Comparison of ENCODE assay signal across 8 cellular contexts in the genomic region with DNA sequence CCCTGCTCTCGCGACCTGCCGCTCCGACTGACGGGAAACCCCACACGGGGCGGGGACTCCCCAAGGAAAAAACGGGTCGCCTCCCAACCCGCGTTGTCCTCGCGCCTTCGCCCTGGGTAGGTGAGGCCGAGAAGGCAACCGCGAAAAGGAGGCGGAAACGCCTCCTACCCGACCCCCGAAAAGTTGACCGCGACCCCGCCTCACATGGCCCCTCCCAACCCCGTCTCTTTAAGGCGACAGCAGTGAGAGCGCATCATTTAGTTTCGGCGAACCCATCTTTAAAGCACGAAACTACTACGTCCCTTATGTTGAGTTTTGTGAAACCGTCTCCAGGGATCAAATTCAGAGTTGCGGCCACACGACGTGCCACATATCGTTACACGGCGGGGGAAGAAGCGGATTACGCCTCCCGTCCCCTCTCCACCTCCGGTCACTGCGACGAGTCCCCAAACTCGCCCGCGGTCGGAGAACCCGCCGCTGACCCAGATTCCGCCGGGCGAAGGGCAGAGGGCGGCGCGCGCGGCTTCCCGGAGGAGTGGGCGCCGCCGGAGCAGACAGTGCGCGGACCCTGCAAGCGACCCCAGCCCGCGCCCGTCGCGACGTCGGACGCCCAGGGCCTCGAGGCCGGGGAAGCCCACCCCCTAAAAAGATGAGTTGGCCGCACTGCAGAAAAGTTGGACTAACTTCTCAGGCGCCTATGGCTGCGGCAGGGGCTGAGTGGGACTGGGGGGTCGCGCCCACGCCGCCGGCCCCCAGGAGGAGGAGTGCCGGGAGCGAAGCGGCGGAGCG. TPM values are rescaled to one million over a fixed set of nuclear protein-coding genes. Genes with fewer than 3 reads are reported as not detected.
DNase-seq lines count a peak whose midpoint lies in the region; ATAC-seq, FAIRE-seq and TF ChIP-seq lines count a peak whose summit lies in the region.

No MANE protein-coding gene starts in this region.

- dilution Hi-C loops in endothelial cell of umbilical vein (cut with MboI; ENCODE audit: extremely low pct_ligation_motif_present, low sequenced_read_pairs), result no loop called here

- no peaks in the 10 kb centered on the region for H4K20me1 ChIP-seq in endothelial cell of umbilical vein (replicated peaks; ENCODE audit: control insufficient read depth, extremely low read depth, insufficient read depth, low read length)

- ATAC-seq in HG03342 (IDR thresholded peaks at IDR 0.05; ENCODE audit: unreplicated experiment) (peak; percentile 43), mucosa of descending colon (peak; percentile 57)

- TF ChIP-seq POLR2A in GM18951 (IDR thresholded peaks at IDR 0.05; ENCODE audit: extremely low read depth, insufficient read depth, insufficient read length) (peak; percentile 88), endothelial cell of umbilical vein (IDR thresholded peaks at IDR 0.05; ENCODE audit: low read depth, low read length) (no peak)

- H2AFZ ChIP-seq in endothelial cell of umbilical vein (ENCODE audit: low read depth, low read length), result peak overlapping the region; percentile 84

- in situ Hi-C loops in GM18951 (cut with MboI; ENCODE audit: low sequenced_read_pairs, unreplicated experiment), result no loop called here

- TF ChIP-seq CTCF in endothelial cell of umbilical vein (IDR thresholded peaks at IDR 0.05; ENCODE audit: extremely low read depth in 1 of 2, insufficient read depth in 1 of 2, low read depth in 1 of 2, low read length in 2 of 2) (no peak), mucosa of descending colon (IDR thresholded peaks at IDR 0.05) (no peak)

- intact Hi-C loops in endothelial cell of umbilical vein (cut with micrococcal nuclease) (loop anchor here (5.0 to 10.0 kb wide), 2 partner anchors 132 to 960 kb away; partner anchors contain the start of genes PIP5K1A and VPS72), mucosa of descending colon (cut with DNase I, micrococcal nuclease) (no loop called here)

- H3K4me3 ChIP-seq in endothelial cell of umbilical vein (replicated peaks in 1 of 3; ENCODE audit: insufficient read depth in 1 of 3, low read depth in 1 of 3, low read length in 3 of 3), result peak overlapping the region; percentile 72 to 95 (median 86)
- H3K4me3 ChIP-seq in mucosa of descending colon, result peak overlapping the region; percentile 65

- peaks cover 40% of the 10 kb centered on the region for H3K79me2 ChIP-seq in endothelial cell of umbilical vein (ENCODE audit: control insufficient read depth, insufficient read depth, low read length)

- H3K27ac ChIP-seq in endothelial cell of umbilical vein (ENCODE audit: insufficient read depth, low read depth, low read length), result peak overlapping the region; percentile 61

- peak; percentile 72 for FAIRE-seq in endothelial cell of umbilical vein (lab: Jason Lieb, UNC)

- CTCF ChIA-PET in endothelial cell of umbilical vein (lab: Charles Lee), result interaction anchor here (1.1 to 1.8 kb wide), 4 partner anchors 21 to 48 kb away, joined by 3 to 6 read pairs (median 4); no protein-coding TSS in a partner anchor

- peak; percentile 82 to 83 for DNase-seq in AML-193 (lab: John Stamatoyannopoulos, UW)
- peak; percentile 79 for DNase-seq in NOMO-1 treated with dmso at 0.1 percent for 144 hours (lab: John Stamatoyannopoulos, UW; ENCODE audit: unreplicated experiment)
- peak; percentile 71 for DNase-seq in activated CD8-positive, alpha-beta memory T cell treated with anti-CD3 and anti-CD28 coated beads, Interleukin-2, amount 50 U/mL, for 1 hour (ENCODE audit: extremely low read depth)
- DNase-seq in endothelial cell of umbilical vein (ENCODE audit: low read depth, low spot score), result no peak
- DNase-seq in mucosa of descending colon, result peak; percentile 79 to 92 (median 83)
- peak; percentile 86 for DNase-seq in stimulated activated CD8-positive, alpha-beta memory T cell treated with anti-CD3 and anti-CD28 coated beads, Interleukin-4, amount 100 ng/mL, for 24 hours (ENCODE audit: low read depth)

- POLR2A ChIA-PET in endothelial cell of umbilical vein (lab: Charles Lee), result no interaction called here

- H3K36me3 ChIP-seq in endothelial cell of umbilical vein (ENCODE audit: control insufficient read depth in 2 of 2, extremely low read depth in 1 of 2, insufficient read depth in 2 of 2, low read length in 2 of 2) (no peaks in the 10 kb centered on the region), mucosa of descending colon (ENCODE audit: low read depth) (no peaks in the 10 kb centered on the region)

- H3K27me3 ChIP-seq in endothelial cell of umbilical vein (ENCODE audit: control insufficient read depth in 2 of 2, insufficient read depth in 2 of 2, low read length in 2 of 2), result no peaks in the 10 kb centered on the region

- H3K4me2 ChIP-seq in endothelial cell of umbilical vein (ENCODE audit: insufficient read depth, low read length), result peak overlapping the region; percentile 96

- peak overlapping the region; percentile 91 for H3K9ac ChIP-seq in endothelial cell of umbilical vein (replicated peaks; ENCODE audit: extremely low read depth, insufficient read depth, low read length)

- TSS peak; percentile 75 for BruUV-seq in endothelial cell of umbilical vein (replicated peaks; lab: Mats Ljungman, UMichigan)

- H3K4me1 ChIP-seq in endothelial cell of umbilical vein (ENCODE audit: control insufficient read depth, extremely low read depth, insufficient read depth, low read length) (peaks cover 11% of the 10 kb centered on the region), mucosa of descending colon (ENCODE audit: low read depth) (peaks cover 14% of the 10 kb centered on the region)

- H3K9me3 ChIP-seq in endothelial cell of umbilical vein (replicated peaks; ENCODE audit: control insufficient read depth, insufficient read depth, low read length), result no peaks in the 10 kb centered on the region
- H3K9me3 ChIP-seq in mucosa of descending colon, result no peaks in the 10 kb centered on the region

- H3K9me1 ChIP-seq in endothelial cell of umbilical vein (replicated peaks; ENCODE audit: control insufficient read depth, extremely low read depth, insufficient read depth, low read length), result no peaks in the 10 kb centered on the region

TF ChIP-seq in endothelial cell of umbilical vein, 7 proteins besides CTCF, POLR2A, EP300 and RAD21 (continues in another document):
- peak; percentile 33 for TF ChIP-seq POLR2AphosphoS5 (IDR thresholded peaks at IDR 0.05; ENCODE audit: insufficient read depth, low read depth, low read length)

RNA-seq across cellular contexts. Expression of gene ANP32E, which starts 1.1 kb away (rescaled TPM):
- total RNA-seq in endothelial cell of umbilical vein, result 53.4 and 57.9 TPM in 2 replicates
- polyA plus RNA-seq in endothelial cell of umbilical vein, result 3.9 and 6.8 TPM in 2 replicates
- 10.6 and 11.9 TPM in 2 replicates for polyA plus RNA-seq in endothelial cell of umbilical vein (2011; cell fraction: cytosol; rRNA removed)
- 3.5 and 7.1 TPM in 2 replicates for polyA plus RNA-seq in endothelial cell of umbilical vein (2011; cell fraction: nucleus; rRNA removed)
- 31.5 and 53.0 TPM in 2 replicates for polyA plus RNA-seq in endothelial cell of umbilical vein (2012)
- polyA minus RNA-seq in endothelial cell of umbilical vein, result 24.6 and 25.3 TPM in 2 replicates
- 17.1 TPM for polyA minus RNA-seq in endothelial cell of umbilical vein (2011; cell fraction: cytosol; rRNA and poly(A)+ RNA removed)
- 5.6 and 6.0 TPM in 2 replicates for polyA minus RNA-seq in endothelial cell of umbilical vein (2011; cell fraction: nucleus; rRNA and poly(A)+ RNA removed)
- 10 to 100 TPM in 2 of 3 donors, 1 to 10 TPM in 1; 7.3 to 23.6 (median 19.4) TPM for total RNA-seq in mucosa of descending colon

RNA-seq across cellular contexts. Expression of gene CA14, which starts 22.7 kb away (rescaled TPM):
- total RNA-seq in endothelial cell of umbilical vein, result not detected in 2 replicates
- polyA plus RNA-seq in endothelial cell of umbilical vein, result not detected in 2 replicates
- polyA plus RNA-seq in endothelial cell of umbilical vein (2011; cell fraction: cytosol; rRNA removed), result not detected in 2 replicates
- not detected in 2 replicates for polyA plus RNA-seq in endothelial cell of umbilical vein (2011; cell fraction: nucleus; rRNA removed)
- polyA plus RNA-seq in endothelial cell of umbilical vein (2012), result 0.24 and 0.37 TPM in 2 replicates
- not detected in 2 replicates for polyA minus RNA-seq in endothelial cell of umbilical vein
- polyA minus RNA-seq in endothelial cell of umbilical vein (2011; cell fraction: cytosol; rRNA and poly(A)+ RNA removed), result not detected
- polyA minus RNA-seq in endothelial cell of umbilical vein (2011; cell fraction: nucleus; rRNA and poly(A)+ RNA removed), result not detected in 2 replicates
- total RNA-seq in mucosa of descending colon, result 1 to 10 TPM in 1 of 3 donors, under 1 TPM in 2; 0.38 to 6.8 (median 0.41) TPM

RNA-seq across cellular contexts. Expression of gene APH1A, which starts 34.0 kb away (rescaled TPM):
- total RNA-seq in endothelial cell of umbilical vein, result 157 and 165 TPM in 2 replicates
- polyA plus RNA-seq in endothelial cell of umbilical vein, result 325 and 344 TPM in 2 replicates
- 185 and 203 TPM in 2 replicates for polyA plus RNA-seq in endothelial cell of umbilical vein (2011; cell fraction: cytosol; rRNA removed)
- 325 and 331 TPM in 2 replicates for polyA plus RNA-seq in endothelial cell of umbilical vein (2011; cell fraction: nucleus; rRNA removed)
- polyA plus RNA-seq in endothelial cell of umbilical vein (2012), result 105 and 122 TPM in 2 replicates
- polyA minus RNA-seq in endothelial cell of umbilical vein, result 287 and 355 TPM in 2 replicates
- polyA minus RNA-seq in endothelial cell of umbilical vein (2011; cell fraction: cytosol; rRNA and poly(A)+ RNA removed), result 76.3 TPM
- 80.5 and 107 TPM in 2 replicates for polyA minus RNA-seq in endothelial cell of umbilical vein (2011; cell fraction: nucleus; rRNA and poly(A)+ RNA removed)
- total RNA-seq in mucosa of descending colon, result 100 to 1,000 TPM; 128 to 212 (median 188) TPM

RNA-seq across cellular contexts. Expression of gene C1orf54, which starts 37.7 kb away (rescaled TPM):
- total RNA-seq in endothelial cell of umbilical vein (30.4 and 35.5 TPM in 2 replicates), mucosa of descending colon (10 to 100 TPM in 1 of 3 donors, 1 to 10 TPM in 2; 4.5 to 26.2 (median 6.4) TPM)
- polyA plus RNA-seq in endothelial cell of umbilical vein, result 52.6 and 66.9 TPM in 2 replicates
- polyA plus RNA-seq in endothelial cell of umbilical vein (2011; cell fraction: cytosol; rRNA removed), result 61.4 and 81.5 TPM in 2 replicates
- polyA plus RNA-seq in endothelial cell of umbilical vein (2011; cell fraction: nucleus; rRNA removed), result 19.5 and 27.2 TPM in 2 replicates
- polyA plus RNA-seq in endothelial cell of umbilical vein (2012), result 31.0 and 41.3 TPM in 2 replicates
- polyA minus RNA-seq in endothelial cell of umbilical vein, result 10.8 and 12.9 TPM in 2 replicates
- polyA minus RNA-seq in endothelial cell of umbilical vein (2011; cell fraction: cytosol; rRNA and poly(A)+ RNA removed), result not detected
- polyA minus RNA-seq in endothelial cell of umbilical vein (2011; cell fraction: nucleus; rRNA and poly(A)+ RNA removed), result 4.7 and 7.4 TPM in 2 replicates

RNA-seq across cellular contexts. Expression of gene CIART, which starts 47.5 kb away (rescaled TPM):
- total RNA-seq in endothelial cell of umbilical vein (1.0 and 2.4 TPM in 2 replicates), mucosa of descending colon (10 to 100 TPM in 1 of 3 donors, 1 to 10 TPM in 1, under 1 TPM in 1; 0.49 to 12.6 (median 1.6) TPM)
- polyA plus RNA-seq in endothelial cell of umbilical vein, result 4.2 and 4.3 TPM in 2 replicates
- polyA plus RNA-seq in endothelial cell of umbilical vein (2011; cell fraction: cytosol; rRNA removed), result 2.4 TPM in 2 replicates
- polyA plus RNA-seq in endothelial cell of umbilical vein (2011; cell fraction: nucleus; rRNA removed), result 5.9 and 7.5 TPM in 2 replicates
- polyA plus RNA-seq in endothelial cell of umbilical vein (2012), result 1.3 and 1.5 TPM in 2 replicates
- polyA minus RNA-seq in endothelial cell of umbilical vein, result 3.7 and 4.0 TPM in 2 replicates
- polyA minus RNA-seq in endothelial cell of umbilical vein (2011; cell fraction: cytosol; rRNA and poly(A)+ RNA removed), result not detected
- 1.7 and 2.3 TPM in 2 replicates for polyA minus RNA-seq in endothelial cell of umbilical vein (2011; cell fraction: nucleus; rRNA and poly(A)+ RNA removed)
